Comparison of ENCODE assay signal across 1 cellular context in genomic region chr5:119270955-119271757, GRCh38.
TF ChIP-seq lines count a peak whose summit lies in the region.

No MANE protein-coding gene starts in this region.

TF ChIP-seq in SK-N-SH treated with all-trans-retinoic acid at 6 μM for 48 hours, 23 proteins besides CTCF, POLR2A, EP300 and RAD21 (continued from another document):
- no peak for TF ChIP-seq TSHZ2 (CRISPR knock-in tag; IDR thresholded peaks at IDR 0.05)
- TF ChIP-seq CREB5 (CRISPR knock-in tag; IDR thresholded peaks at IDR 0.05; ENCODE audit: low read depth): no peak
- TF ChIP-seq ZFP3 (CRISPR knock-in tag; IDR thresholded peaks at IDR 0.05): no peak
- TF ChIP-seq ZNF565 (CRISPR knock-in tag; conservative IDR thresholded peaks at IDR 0.05; ENCODE audit: low read depth): no peak
- no peak for TF ChIP-seq ISL1 (CRISPR knock-in tag; IDR thresholded peaks at IDR 0.05)
- no peak for TF ChIP-seq ZNF70 (CRISPR knock-in tag; IDR thresholded peaks at IDR 0.05)
- TF ChIP-seq GLIS3 (CRISPR knock-in tag; IDR thresholded peaks at IDR 0.05): no peak
- no peak for TF ChIP-seq TCF4 (CRISPR knock-in tag; IDR thresholded peaks at IDR 0.05; ENCODE audit: borderline replicate concordance)
- TF ChIP-seq TOX (CRISPR knock-in tag; IDR thresholded peaks at IDR 0.05; ENCODE audit: borderline replicate concordance): no peak
- TF ChIP-seq RARB (CRISPR knock-in tag; IDR thresholded peaks at IDR 0.05): no peak
- TF ChIP-seq CSDC2 (CRISPR knock-in tag; IDR thresholded peaks at IDR 0.05): no peak
- TF ChIP-seq OSR1 (CRISPR knock-in tag; IDR thresholded peaks at IDR 0.05): no peak
- TF ChIP-seq PATZ1 (CRISPR knock-in tag; IDR thresholded peaks at IDR 0.05; ENCODE audit: borderline replicate concordance): no peak
- TF ChIP-seq ZFP30 (CRISPR knock-in tag; IDR thresholded peaks at IDR 0.05): no peak
- TF ChIP-seq BACH2 (CRISPR knock-in tag; IDR thresholded peaks at IDR 0.05; ENCODE audit: borderline replicate concordance): no peak
